In genomic region chr12:666766-667308, GRCh38 we compare ENCODE assay signal across 9 cellular contexts. TPM values are rescaled to one million over a fixed set of nuclear protein-coding genes. Genes with fewer than 3 reads are reported as not detected.
A peak's percentile ranks its signal among the peaks of the same experiment; 100 is the strongest.
DNase-seq lines count a peak whose midpoint lies in the region; ATAC-seq and TF ChIP-seq lines count a peak whose summit lies in the region.
"Had no signal": no experiment of that assay in that cellular context is flagged by ENCODE, and none has a peak within 500 bp of the region (broad histone marks: within the 10 kb centered on the region; RNA-seq: fewer than 3 reads in every experiment).

No MANE protein-coding gene starts in this region.

- peak; percentile 36 for ATAC-seq in GM21360 (IDR thresholded peaks at IDR 0.05; ENCODE audit: unreplicated experiment)
- peak; percentile 65 for ATAC-seq in effector memory CD8-positive, alpha-beta T cell (replicated peaks)
- no peak for ATAC-seq in HG03108 (IDR thresholded peaks at IDR 0.05; ENCODE audit: unreplicated experiment)
- no peak for ATAC-seq in GM19452 (IDR thresholded peaks at IDR 0.05; ENCODE audit: unreplicated experiment)

- no peaks in the 10 kb centered on the region for H3K9me3 Mint-ChIP-seq in CD4-positive, alpha-beta memory T cell
- no peaks in the 10 kb centered on the region for H3K9me3 Mint-ChIP-seq in effector memory CD8-positive, alpha-beta T cell

- H3K9me3 ChIP-seq in CD4-positive, alpha-beta memory T cell (ENCODE audit: control insufficient read depth in 1 of 2, low read length in 2 of 2), result no peaks in the 10 kb centered on the region
- H3K9me3 ChIP-seq in thyroid gland, result no peaks in the 10 kb centered on the region

- no peak for TF ChIP-seq POLR2A in thyroid gland (IDR thresholded peaks at IDR 0.05)

- H3K4me1 Mint-ChIP-seq in CD4-positive, alpha-beta memory T cell, result peaks cover 36 to 74% (median 62%) of the 10 kb centered on the region in 4 donors
- peaks cover 15 to 41% of the 10 kb centered on the region in 2 donors for H3K4me1 Mint-ChIP-seq in effector memory CD8-positive, alpha-beta T cell (ENCODE audit: low read depth in 2 of 2)

- peak overlapping the region in 1 of 2 donors; percentile 20 for H3K4me3 ChIP-seq in CD4-positive, alpha-beta memory T cell (ENCODE audit: low read length in 2 of 2)
- no peak overlapping the region for H3K4me3 ChIP-seq in thyroid gland (replicated peaks in 1 of 3)

- TF ChIP-seq CTCF in thyroid gland (IDR thresholded peaks at IDR 0.05), result no peak

- POLR2A ChIA-PET in CD4-positive, alpha-beta memory T cell (lab: Charles Lee; ENCODE audit: partially characterized antibody), result interaction anchor here (1.0 to 5.0 kb wide), 5 partner anchors 19 to 144 kb away, joined by 3 to 48 read pairs (median 10); partner anchors contain the start of gene WNK1

- no peaks in the 10 kb centered on the region for H3K27me3 Mint-ChIP-seq in CD4-positive, alpha-beta memory T cell
- peaks cover 0 to 13% of the 10 kb centered on the region in 2 donors for H3K27me3 Mint-ChIP-seq in effector memory CD8-positive, alpha-beta T cell

- peak overlapping the region; percentile 52 to 79 (median 70) for H3K4me3 Mint-ChIP-seq in CD4-positive, alpha-beta memory T cell
- peak overlapping the region; percentile 54 to 75 for H3K4me3 Mint-ChIP-seq in effector memory CD8-positive, alpha-beta T cell

- intact Hi-C loops in CD4-positive, alpha-beta memory T cell (cut with micrococcal nuclease), result loop anchor here (2.0 kb wide), 1 partner anchor 18 kb away; no protein-coding TSS in a partner anchor
- intact Hi-C loops in thyroid gland (cut with DNase I), result no loop called here

- H3K27me3 ChIP-seq in CD4-positive, alpha-beta memory T cell (ENCODE audit: insufficient read depth, low read length), result no peaks in the 10 kb centered on the region
- no peaks in the 10 kb centered on the region for H3K27me3 ChIP-seq in thyroid gland

- peaks cover 67% of the 10 kb centered on the region for H3K4me1 ChIP-seq in CD4-positive, alpha-beta memory T cell (ENCODE audit: insufficient read depth, low read length)
- peaks cover 0 to 8% of the 10 kb centered on the region in 2 donors for H3K4me1 ChIP-seq in thyroid gland

- no peaks in the 10 kb centered on the region for H3K36me3 ChIP-seq in CD4-positive, alpha-beta memory T cell (ENCODE audit: insufficient read depth, low read length)
- H3K36me3 ChIP-seq in thyroid gland, result no peaks in the 10 kb centered on the region

- peak overlapping the region; percentile 34 for H3K27ac ChIP-seq in CD4-positive, alpha-beta memory T cell (ENCODE audit: low read depth, low read length)
- no peak overlapping the region for H3K27ac ChIP-seq in thyroid gland

- H3K36me3 Mint-ChIP-seq in CD4-positive, alpha-beta memory T cell, result peaks cover 0 to 3% of the 10 kb centered on the region in 2 donors
- peaks cover 12% of the 10 kb centered on the region for H3K36me3 Mint-ChIP-seq in effector memory CD8-positive, alpha-beta T cell (ENCODE audit: insufficient read depth)

- H3K27ac Mint-ChIP-seq in CD4-positive, alpha-beta memory T cell, result peak overlapping the region; percentile 49 to 93 (median 79)
- peak overlapping the region; percentile 87 to 95 for H3K27ac Mint-ChIP-seq in effector memory CD8-positive, alpha-beta T cell

- peak; percentile 56 to 66 (median 60) for DNase-seq in CD4-positive, alpha-beta memory T cell
- DNase-seq in SK-MEL-5 (ENCODE audit: low read depth, low spot score) (peak; percentile 58), foreskin melanocyte (no peak), thyroid gland (no peak)
- peak in 2 of 3 experiments; percentile 21 to 44 for DNase-seq in effector memory CD8-positive, alpha-beta T cell

- WGBS in thyroid gland, 2 donors, result 76 to 87% methylated on average over 7 of the region's 7 CpGs

- in situ Hi-C loops in SK-MEL-5 (cut with HindIII; ENCODE audit: low pct_unique_long_range_greater_than_20kb, low sequenced_read_pairs), result no loop called here

- CTCF ChIA-PET in CD4-positive, alpha-beta memory T cell (lab: Charles Lee; ENCODE audit: partially characterized antibody), result interaction anchor here (0.7 to 4.6 kb wide), 7 partner anchors 11 to 147 kb away, joined by 4 to 43 read pairs (median 5); partner anchors contain the start of gene WNK1

RNA-seq across cellular contexts. Expression of gene NINJ2, which starts 3.6 kb away (rescaled TPM):
- 1 to 10 TPM; 3.7 to 4.5 TPM for total RNA-seq in CD4-positive, alpha-beta memory T cell
- 10 to 100 TPM; 25.5 to 30.3 TPM for polyA plus RNA-seq in CD4-positive, alpha-beta memory T cell
- 0.26 and 0.51 TPM in 2 replicates for total RNA-seq in SK-MEL-5 (2014; rRNA removed; shearing (Covaris generic))
- 0.28 TPM in 1 of 2 replicates, not detected in the other for polyA plus RNA-seq in SK-MEL-5 (2015; cell fraction: cytosol; rRNA removed)
- not detected in 2 replicates for polyA plus RNA-seq in SK-MEL-5 (2015; cell fraction: nucleus; rRNA removed)
- total RNA-seq in thyroid gland, result 1 to 10 TPM in 3 of 4 donors, under 1 TPM in 1; 0.49 to 7.2 (median 2.0) TPM
- total RNA-seq: epithelial cell of proximal tubule had no signal

Comparison
In these comparisons a context has a peak if more than half of its experiments do, and no peak if none do; other contexts are left out.
1. DNase-seq: peak in CD4-positive, alpha-beta memory T cell (5 of 5), SK-MEL-5 (single experiment) and effector memory CD8-positive, alpha-beta T cell (2 of 3); none in foreskin melanocyte (single experiment) and thyroid gland (0 of 2).
2. ATAC-seq: peak in GM21360 (single experiment) and effector memory CD8-positive, alpha-beta T cell (single experiment); none in HG03108 (single experiment) and GM19452 (single experiment).